In the genomic region with DNA sequence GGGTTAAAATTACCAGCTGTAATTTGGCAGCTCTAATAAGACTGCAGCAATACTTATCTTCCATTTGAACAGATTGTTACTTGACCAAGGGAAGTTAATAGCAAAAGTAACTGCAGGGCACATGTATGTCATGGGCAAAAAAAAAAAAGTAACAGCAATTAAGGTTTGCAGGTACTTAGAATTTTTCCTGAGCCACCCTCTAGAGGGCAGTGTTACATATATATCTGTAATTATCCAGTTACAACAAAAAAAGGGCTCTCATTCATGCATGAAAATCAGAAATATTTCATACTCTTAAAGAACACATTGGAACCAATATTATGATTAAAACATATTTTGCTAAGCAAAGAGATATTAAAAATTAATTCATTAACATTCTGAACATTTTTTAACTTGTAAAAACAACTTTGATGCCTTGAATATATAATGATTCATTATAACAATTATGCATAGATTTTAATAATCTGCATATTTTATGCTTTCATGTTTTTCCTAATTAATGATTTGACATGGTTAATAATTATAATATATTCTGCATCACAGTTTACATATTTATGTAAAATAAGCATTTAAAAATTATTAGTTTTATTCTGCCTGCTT, we compare ENCODE assay signal across 8 cellular contexts. TPM values are rescaled to one million over a fixed set of nuclear protein-coding genes. Genes with fewer than 3 reads are reported as not detected.
A peak's percentile ranks its signal among the peaks of the same experiment; 100 is the strongest.
DNase-seq lines count a peak whose midpoint lies in the region; ATAC-seq, FAIRE-seq and TF ChIP-seq lines count a peak whose summit lies in the region.

No MANE protein-coding gene starts in this region.

- no peak overlapping the region for H3K4me2 ChIP-seq in DND-41 (ENCODE audit: insufficient read depth, low read length)

- H3K9ac ChIP-seq in DND-41 (ENCODE audit: low read depth, low read length) = no peak overlapping the region

- POLR2A ChIA-PET in naive thymus-derived CD8-positive, alpha-beta T cell (lab: Charles Lee) = interaction anchor here (0.6 kb wide), 1 partner anchor 137 kb away, joined by 3 read pairs; no protein-coding TSS in a partner anchor

- no peak overlapping the region for H3K27ac ChIP-seq in DND-41 (ENCODE audit: low read length)
- no peak overlapping the region for H3K27ac ChIP-seq in dorsolateral prefrontal cortex

- no peaks in the 10 kb centered on the region for H3K27me3 Mint-ChIP-seq in naive thymus-derived CD8-positive, alpha-beta T cell
- H3K27me3 Mint-ChIP-seq in activated T-helper 2 cell treated with anti-CD3 and anti-CD28 coated beads, Interferon-gamma antibody, Interleukin-2, Interleukin-4, amounts not matched to agents 10 μg/mL and 5 μg/mL and 100 μg/mL, durations not matched to agents 14 hours and 24 hours and 36 hours (ENCODE audit: low read depth) = no peaks in the 10 kb centered on the region

- DNase-seq in A172 (ENCODE audit: low spot score) = peak; percentile 34
- peak; percentile 45 for DNase-seq in DND-41
- DNase-seq in LNCaP clone FGC (ENCODE audit: low read depth) = no peak
- peak; percentile 30 for DNase-seq in RCC 7860 (ENCODE audit: low spot score)
- no peak for DNase-seq in dorsolateral prefrontal cortex
- peak in 9 of 10 donors; percentile 2 to 66 (median 36) for DNase-seq in naive thymus-derived CD8-positive, alpha-beta T cell
- no peak for DNase-seq in activated T-helper 2 cell treated with anti-CD3 and anti-CD28 coated beads, Interferon-gamma antibody, Interleukin-2, Interleukin-4, amounts not matched to agents 10 μg/mL and 5 μg/mL and 100 μg/mL, durations not matched to agents 14 hours and 24 hours and 36 hours (ENCODE audit: low spot score)

- H3K9me3 Mint-ChIP-seq in naive thymus-derived CD8-positive, alpha-beta T cell = peaks cover 0 to 2% (median 0%) of the 10 kb centered on the region in 9 donors
- H3K9me3 Mint-ChIP-seq in activated T-helper 2 cell treated with anti-CD3 and anti-CD28 coated beads, Interferon-gamma antibody, Interleukin-2, Interleukin-4, amounts not matched to agents 10 μg/mL and 5 μg/mL and 100 μg/mL, durations not matched to agents 14 hours and 24 hours and 36 hours = no peaks in the 10 kb centered on the region

- no peaks in the 10 kb centered on the region for H3K4me1 ChIP-seq in DND-41 (ENCODE audit: insufficient read depth, low read length)

- no peaks in the 10 kb centered on the region for H3K9me3 ChIP-seq in DND-41 (ENCODE audit: insufficient read depth, low read length, severe bottlenecking)

- H2AFZ ChIP-seq in DND-41 (ENCODE audit: low read depth, low read length) = no peak overlapping the region

- H3K79me2 ChIP-seq in DND-41 (ENCODE audit: insufficient read depth, low read length) = peaks cover 51% of the 10 kb centered on the region

- ATAC-seq in DND-41 (ENCODE audit: insufficient read depth, low read depth) (no peak; the same call in 2 of the 3 replicates), GM19035 (IDR thresholded peaks at IDR 0.05; ENCODE audit: unreplicated experiment) (no peak)
- ATAC-seq in naive thymus-derived CD8-positive, alpha-beta T cell = no peak

- TF ChIP-seq CTCF in DND-41 (IDR thresholded peaks at IDR 0.05; ENCODE audit: borderline replicate concordance, extremely low read depth, low read length, poor library complexity, severe bottlenecking) = peak; percentile 65
- peak; percentile 33; the same call in 1 of the 2 replicates for TF ChIP-seq CTCF in LNCaP clone FGC (IDR thresholded peaks at IDR 0.05; ENCODE audit: control insufficient read depth, extremely low read depth, insufficient read depth)
- peak; percentile 33 to 72 (median 56) for TF ChIP-seq CTCF in dorsolateral prefrontal cortex (IDR thresholded peaks at IDR 0.05 in 54 of 56, conservative IDR thresholded peaks at IDR 0.05 in 2 of 56; ENCODE audit: low read depth in 1 of 56, partially characterized antibody in 56 of 56)

- peaks cover 20% of the 10 kb centered on the region for H3K36me3 ChIP-seq in DND-41 (ENCODE audit: insufficient read depth, low read length)

- peaks cover 3 to 16% (median 10%) of the 10 kb centered on the region in 4 donors for H3K4me1 Mint-ChIP-seq in naive thymus-derived CD8-positive, alpha-beta T cell
- peaks cover 8% of the 10 kb centered on the region for H3K4me1 Mint-ChIP-seq in activated T-helper 2 cell treated with anti-CD3 and anti-CD28 coated beads, Interferon-gamma antibody, Interleukin-2, Interleukin-4, amounts not matched to agents 10 μg/mL and 5 μg/mL and 100 μg/mL, durations not matched to agents 14 hours and 24 hours and 36 hours (ENCODE audit: low read depth)

- H3K4me3 Mint-ChIP-seq in naive thymus-derived CD8-positive, alpha-beta T cell = no peak overlapping the region
- no peak overlapping the region for H3K4me3 Mint-ChIP-seq in activated T-helper 2 cell treated with anti-CD3 and anti-CD28 coated beads, Interferon-gamma antibody, Interleukin-2, Interleukin-4, amounts not matched to agents 10 μg/mL and 5 μg/mL and 100 μg/mL, durations not matched to agents 14 hours and 24 hours and 36 hours (ENCODE audit: low read depth)

- peaks cover 0 to 35% (median 2%) of the 10 kb centered on the region in 3 donors for H3K36me3 Mint-ChIP-seq in naive thymus-derived CD8-positive, alpha-beta T cell
- peaks cover 20% of the 10 kb centered on the region for H3K36me3 Mint-ChIP-seq in activated T-helper 2 cell treated with anti-CD3 and anti-CD28 coated beads, Interferon-gamma antibody, Interleukin-2, Interleukin-4, amounts not matched to agents 10 μg/mL and 5 μg/mL and 100 μg/mL, durations not matched to agents 14 hours and 24 hours and 36 hours (ENCODE audit: low read depth)

- intact Hi-C loops in dorsolateral prefrontal cortex (cut with DNase I) = no loop called here
- intact Hi-C loops in activated T-helper 2 cell treated with anti-CD3 and anti-CD28 coated beads, Interferon-gamma antibody, Interleukin-2, Interleukin-4, amounts not matched to agents 10 μg/mL and 5 μg/mL and 100 μg/mL, durations not matched to agents 14 hours and 24 hours and 36 hours (cut with micrococcal nuclease) = no loop called here

- H3K27ac Mint-ChIP-seq in naive thymus-derived CD8-positive, alpha-beta T cell = no peak overlapping the region
- H3K27ac Mint-ChIP-seq in activated T-helper 2 cell treated with anti-CD3 and anti-CD28 coated beads, Interferon-gamma antibody, Interleukin-2, Interleukin-4, amounts not matched to agents 10 μg/mL and 5 μg/mL and 100 μg/mL, durations not matched to agents 14 hours and 24 hours and 36 hours = no peak overlapping the region

- H3K4me3 ChIP-seq in DND-41 (ENCODE audit: low read depth in 1 of 2, low read length in 2 of 2) = no peak overlapping the region
- no peak overlapping the region for H3K4me3 ChIP-seq in LNCaP clone FGC (ENCODE audit: low read depth, low read length)
- no peak overlapping the region for H3K4me3 ChIP-seq in dorsolateral prefrontal cortex

- H4K20me1 ChIP-seq in DND-41 (ENCODE audit: insufficient read depth, low read length) = peaks cover 6% of the 10 kb centered on the region

- peak; percentile 81 for FAIRE-seq in RCC 7860 (lab: Jason Lieb, UNC)

- no peaks in the 10 kb centered on the region for H3K27me3 ChIP-seq in DND-41 (ENCODE audit: insufficient read depth, low read length, poor library complexity)
- peaks cover 0 to 18% (median 0%) of the 10 kb centered on the region in 45 donors for H3K27me3 ChIP-seq in dorsolateral prefrontal cortex

RNA-seq across cellular contexts. Expression of a gene that starts 25.1 kb away (rescaled TPM):
- 13.3 and 13.8 TPM in 2 replicates for total RNA-seq in A172 (2014; rRNA removed; shearing (Covaris generic))
- 10 to 100 TPM; 35.8 to 82.2 (median 55.8) TPM for total RNA-seq in dorsolateral prefrontal cortex
- 10 to 100 TPM; 46.4 to 47.6 TPM for total RNA-seq in naive thymus-derived CD8-positive, alpha-beta T cell
- 1 to 10 TPM; 7.6 to 8.1 (median 8.0) TPM for polyA plus RNA-seq in naive thymus-derived CD8-positive, alpha-beta T cell
- 32.7 and 33.4 TPM in 2 replicates for total RNA-seq in activated T-helper 2 cell treated with anti-CD3 and anti-CD28 coated beads, Interferon-gamma antibody, Interleukin-2, Interleukin-4, amounts not matched to agents 10 μg/mL and 5 μg/mL and 100 μg/mL, durations not matched to agents 14 hours and 24 hours and 36 hours

Comparison
In these comparisons a context has a peak if more than half of its experiments do, and no peak if none do; other contexts are left out.
1. DNase-seq: peak in A172 (single experiment), DND-41 (single experiment), RCC 7860 (single experiment) and naive thymus-derived CD8-positive, alpha-beta T cell (9 of 10); none in LNCaP clone FGC (single experiment), dorsolateral prefrontal cortex (0 of 10) and activated T-helper 2 cell treated with anti-CD3 and anti-CD28 coated beads, Interferon-gamma antibody, Interleukin-2, Interleukin-4, amounts not matched to agents 10 μg/mL and 5 μg/mL and 100 μg/mL, durations not matched to agents 14 hours and 24 hours and 36 hours (single experiment).
2. Peak in every context shown above with its lines, with median percentiles within 50 percentile points of each other: CTCF ChIP-seq.